ENCODE assay signal across 1 cellular context in genomic region chr17:75034236-75034908, GRCh38.
TF ChIP-seq lines count a peak whose summit lies in the region.

No MANE protein-coding gene starts in this region.

TF ChIP-seq in K562, 482 proteins besides CTCF, POLR2A, EP300 and RAD21 (continued from another document and continues in another):
- TF ChIP-seq AFF1 (IDR thresholded peaks at IDR 0.05; ENCODE audit: low read depth in 1 of 2, partially characterized antibody in 2 of 2): peak in 1 of 2 experiments; percentile 49
- no peak for TF ChIP-seq ZNF780A (CRISPR knock-in tag; IDR thresholded peaks at IDR 0.05)
- TF ChIP-seq ZNF347 (CRISPR knock-in tag; IDR thresholded peaks at IDR 0.05; ENCODE audit: low read depth): no peak
- TF ChIP-seq HDAC1 (IDR thresholded peaks at IDR 0.05): peak; percentile 82 to 90; a peak in 3 of 4 replicates
- TF ChIP-seq MNT (conservative IDR thresholded peaks at IDR 0.05): peak; percentile 45 to 74
- TF ChIP-seq ATF6 (CRISPR knock-in tag; IDR thresholded peaks at IDR 0.05): 0 out of 2 replicates have a peak, but pooled peaks have one; percentile 54
- peak; percentile 69; the same call in 1 of the 2 replicates for TF ChIP-seq ZNF263 (CRISPR knock-in tag; IDR thresholded peaks at IDR 0.05; ENCODE audit: borderline replicate concordance)
- peak; percentile 83 for TF ChIP-seq RBFOX2 (IDR thresholded peaks at IDR 0.05; ENCODE audit: low read depth, low read length)
- TF ChIP-seq XRCC5 (IDR thresholded peaks at IDR 0.05; ENCODE audit: low read depth, low read length): peak; percentile 73; the same call in 1 of the 2 replicates
- no peak for TF ChIP-seq MYNN (IDR thresholded peaks at IDR 0.05)
- TF ChIP-seq MYNN (CRISPR knock-in tag; IDR thresholded peaks at IDR 0.05): no peak
- TF ChIP-seq ZBTB40 (IDR thresholded peaks at IDR 0.05): peak; percentile 68
- TF ChIP-seq ZBTB40 (CRISPR knock-in tag; IDR thresholded peaks at IDR 0.05): no peak
- peak; percentile 17; the same call in 1 of the 2 replicates for TF ChIP-seq E2F3 (CRISPR knock-in tag; IDR thresholded peaks at IDR 0.05)
- no peak for TF ChIP-seq NFE2 (IDR thresholded peaks at IDR 0.05; ENCODE audit: low read depth)
- TF ChIP-seq ZNF699 (CRISPR knock-in tag; IDR thresholded peaks at IDR 0.05; ENCODE audit: insufficient replicate concordance): no peak
- peak; percentile 37; the same call in 1 of the 2 replicates for TF ChIP-seq SP1 (CRISPR knock-in tag; IDR thresholded peaks at IDR 0.05)
- peak; percentile 42 for TF ChIP-seq SAP30 (IDR thresholded peaks at IDR 0.05; ENCODE audit: borderline replicate concordance, insufficient read depth, low read depth, low read length, poor library complexity, severe bottlenecking)
- TF ChIP-seq ELK3 (CRISPR knock-in tag; IDR thresholded peaks at IDR 0.05): no peak
- no peak for TF ChIP-seq PURB (CRISPR knock-in tag; IDR thresholded peaks at IDR 0.05; ENCODE audit: low read depth)
- no peak for TF ChIP-seq BCLAF1 (IDR thresholded peaks at IDR 0.05; ENCODE audit: borderline replicate concordance in 1 of 2, control insufficient read depth in 1 of 2, low read depth in 2 of 2, low read length in 1 of 2)
- TF ChIP-seq SRSF9 (IDR thresholded peaks at IDR 0.05; ENCODE audit: borderline replicate concordance, low read depth, low read length): no peak
- 0 out of 2 replicates have a peak, but pooled peaks have one; percentile 69 for TF ChIP-seq ILF3 (IDR thresholded peaks at IDR 0.05; ENCODE audit: borderline replicate concordance)
- no peak for TF ChIP-seq STAT5B (CRISPR knock-in tag; IDR thresholded peaks at IDR 0.05)
- no peak for TF ChIP-seq HBP1 (CRISPR knock-in tag; IDR thresholded peaks at IDR 0.05)
- no peak for TF ChIP-seq ZNF717 (CRISPR knock-in tag; IDR thresholded peaks at IDR 0.05)
- no peak; the same call in 1 of the 2 replicates for TF ChIP-seq SIN3B (IDR thresholded peaks at IDR 0.05; ENCODE audit: low read depth)
- TF ChIP-seq GATAD2B (IDR thresholded peaks at IDR 0.05; ENCODE audit: borderline replicate concordance): no peak; the same call in 1 of the 2 replicates
- TF ChIP-seq NCOA1 (IDR thresholded peaks at IDR 0.05; ENCODE audit: low read depth): no peak
- no peak for TF ChIP-seq TSC22D4 (tag; IDR thresholded peaks at IDR 0.05)
- peak; percentile 40; the same call in 1 of the 2 replicates for TF ChIP-seq RAD51 (IDR thresholded peaks at IDR 0.05; ENCODE audit: borderline replicate concordance, low read depth)
- no peak for TF ChIP-seq DDX20 (tag; IDR thresholded peaks at IDR 0.05; ENCODE audit: low read depth)
- no peak for TF ChIP-seq YBX1 (IDR thresholded peaks at IDR 0.05)
- no peak for TF ChIP-seq EGR1 (conservative IDR thresholded peaks at IDR 0.05)
- TF ChIP-seq ZNF184 (CRISPR knock-in tag; IDR thresholded peaks at IDR 0.05): no peak
- TF ChIP-seq ZBED1 (IDR thresholded peaks at IDR 0.05): peak; percentile 38; the same call in 1 of the 2 replicates
